1 cellular context compared by ENCODE assay signal in genomic region chr12:95217377-95218163, GRCh38.
TF ChIP-seq lines count a peak whose summit lies in the region.

FGD6 (minus strand) TSS chr12:95217467; CDS start chr12:95217240, 227 bp downstream.
VEZT (plus strand) TSS chr12:95217807; CDS start chr12:95217851, 44 bp downstream.

TF ChIP-seq in IMR-90, 13 proteins besides CTCF, POLR2A, EP300 and RAD21 (continued from another document):
- TF ChIP-seq CEBPB (IDR thresholded peaks at IDR 0.05; ENCODE audit: low read depth, low read length) (no peak), NFE2L2 (IDR thresholded peaks at IDR 0.05; ENCODE audit: low read depth, low read length) (no peak), BHLHE40 (IDR thresholded peaks at IDR 0.05; ENCODE audit: low read depth, low read length) (peak; percentile 72), MAFK (IDR thresholded peaks at IDR 0.05; ENCODE audit: low read depth, low read length) (no peak), FOS (IDR thresholded peaks at IDR 0.05; ENCODE audit: low read depth, low read length) (no peak; the same call in 1 of the 2 replicates), SMC3 (IDR thresholded peaks at IDR 0.05; ENCODE audit: low read depth, low read length) (peak; percentile 76), CHD1 (IDR thresholded peaks at IDR 0.05; ENCODE audit: low read depth, low read length) (0 out of 2 replicates have a peak, but pooled peaks have one; percentile 1), MXI1 (IDR thresholded peaks at IDR 0.05; ENCODE audit: borderline replicate concordance, low read depth, low read length) (peak; percentile 93), MAZ (IDR thresholded peaks at IDR 0.05; ENCODE audit: borderline replicate concordance, low read depth, low read length) (peak; percentile 68)
TF ChIP-seq in IMR-90: peak in this region for 7.
